Comparison of ENCODE assay signal across 13 cellular contexts in the genomic region with DNA sequence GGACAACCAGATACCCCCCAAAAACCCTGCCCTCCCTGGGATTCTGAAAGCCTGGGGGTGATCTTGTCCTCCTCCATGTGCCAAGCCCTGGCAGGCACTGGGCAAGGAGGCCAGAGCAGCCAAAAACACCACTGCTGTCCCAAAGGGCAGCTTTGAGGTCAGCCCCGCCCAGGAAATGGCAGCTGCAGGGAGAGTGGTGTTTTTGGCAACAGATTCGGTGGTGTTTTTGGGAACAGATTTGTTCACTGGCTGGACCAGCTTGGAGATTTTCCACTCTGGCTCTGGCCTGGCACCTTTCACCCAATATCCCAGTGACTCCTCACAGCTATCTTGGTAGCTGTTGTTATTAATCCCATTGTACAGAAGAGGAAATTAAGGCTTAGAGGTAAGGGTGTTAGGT. TPM values are rescaled to one million over a fixed set of nuclear protein-coding genes. Genes with fewer than 3 reads are reported as not detected.
DNase-seq lines count a peak whose midpoint lies in the region; FAIRE-seq and TF ChIP-seq lines count a peak whose summit lies in the region.
"Had no signal": no experiment of that assay in that cellular context is flagged by ENCODE, and none has a peak within 500 bp of the region (broad histone marks: within the 10 kb centered on the region; RNA-seq: fewer than 3 reads in every experiment).

No MANE protein-coding gene starts in this region.

- H3K9ac ChIP-seq in mammary epithelial cell (ENCODE audit: insufficient read depth, low read length), result no peak overlapping the region
- H3K9ac ChIP-seq in MM.1S (ENCODE audit: low read length), result no peak overlapping the region

- H3K4me1 ChIP-seq in mammary epithelial cell (ENCODE audit: insufficient read depth, low read length), result peaks cover 36% of the 10 kb centered on the region
- peaks cover 19% of the 10 kb centered on the region for H3K4me1 ChIP-seq in MM.1S (ENCODE audit: low read length)

- POLR2A ChIA-PET in MCF 10A (lab: Yijun Ruan, JAX), result interaction anchor here (1.0 kb wide), 1 partner anchor 34 kb away, joined by 3 read pairs; no protein-coding TSS in a partner anchor

- H3K4me2 ChIP-seq in mammary epithelial cell (ENCODE audit: insufficient read depth, low read depth, low read length), result no peak overlapping the region
- no peak overlapping the region; the same call in 1 of the 2 replicates for H3K4me2 ChIP-seq in MM.1S (ENCODE audit: low read depth, low read length)

- H3K79me2 ChIP-seq in mammary epithelial cell (ENCODE audit: insufficient read depth, low read length) (peaks cover 64% of the 10 kb centered on the region), MM.1S (ENCODE audit: low read length) (peaks cover 79% of the 10 kb centered on the region)

- peaks cover 19% of the 10 kb centered on the region for H3K4me1 Mint-ChIP-seq in MCF 10A (ENCODE audit: insufficient read depth, unreplicated experiment)

- peaks cover 11% of the 10 kb centered on the region for H3K36me3 Mint-ChIP-seq in MCF 10A (ENCODE audit: insufficient read depth, unreplicated experiment)
- H3K36me3 Mint-ChIP-seq: mesothelial cell of epicardium had no signal

- H2AFZ ChIP-seq in mammary epithelial cell (ENCODE audit: low read depth, low read length) (no peak overlapping the region), MM.1S (ENCODE audit: low read length) (no peak overlapping the region)

- H3F3A ChIP-seq in MM.1S (ENCODE audit: insufficient read depth, low read length), result no peaks in the 10 kb centered on the region

- intact Hi-C loops in MCF 10A (cut with micrococcal nuclease), result loop anchor here (1.0 kb wide), 1 partner anchor 33 kb away; no protein-coding TSS in a partner anchor
- intact Hi-C loops in mammary epithelial cell (cut with micrococcal nuclease), result no loop called here

- TF ChIP-seq CTCF in MCF 10A (IDR thresholded peaks at IDR 0.05; ENCODE audit: unreplicated experiment) (no peak), mammary epithelial cell (conservative IDR thresholded peaks at IDR 0.05 in 1 of 2, IDR thresholded peaks at IDR 0.05 in 1 of 2; ENCODE audit: extremely low read depth in 1 of 2, insufficient read depth in 1 of 2, low read depth in 1 of 2, low read length in 2 of 2) (no peak), MM.1S (IDR thresholded peaks at IDR 0.05; ENCODE audit: low read length) (no peak), coronary artery (IDR thresholded peaks at IDR 0.05) (no peak)

- WGBS in mammary epithelial cell (ENCODE audit: low coverage, missing lambda C conversion rate), result 50% methylated on average over 2 of the region's 2 CpGs

- H3K36me3 ChIP-seq in mammary epithelial cell (ENCODE audit: insufficient read depth, low read length) (peaks cover 7% of the 10 kb centered on the region), MM.1S (replicated peaks; ENCODE audit: insufficient read depth, low read length) (no peaks in the 10 kb centered on the region)

- H3K4me3 Mint-ChIP-seq in MCF 10A (ENCODE audit: unreplicated experiment), result no peak overlapping the region
- H3K4me3 Mint-ChIP-seq: H9, mesothelial cell of epicardium had no signal

- BruUV-seq in MCF 10A (replicated peaks; lab: Mats Ljungman, UMichigan) (no TSS peak), mammary epithelial cell (replicated peaks; lab: Mats Ljungman, UMichigan) (no TSS peak)

- dilution Hi-C loops in mammary epithelial cell (cut with HindIII; ENCODE audit: low sequenced_read_pairs), result loop anchor here (5.0 to 10.0 kb wide), 2 partner anchors 58 to 89 kb away; a partner anchor contains a TSS

- H3K9me3 ChIP-seq in mammary epithelial cell (replicated peaks; ENCODE audit: insufficient read depth, low read length), result no peaks in the 10 kb centered on the region
- no peaks in the 10 kb centered on the region for H3K9me3 ChIP-seq in MM.1S (replicated peaks; ENCODE audit: insufficient read depth, low read length)

- no peak overlapping the region for H3K4me3 ChIP-seq in mammary epithelial cell (replicated peaks in 1 of 3; ENCODE audit: insufficient read depth in 1 of 3, low read depth in 2 of 3, low read length in 3 of 3)
- no peak overlapping the region for H3K4me3 ChIP-seq in MM.1S (ENCODE audit: low read length)
- no peak overlapping the region for H3K4me3 ChIP-seq in coronary artery

- H3K27ac Mint-ChIP-seq in MCF 10A (ENCODE audit: low read depth, unreplicated experiment), result peak overlapping the region; percentile 76
- H3K27ac Mint-ChIP-seq: mesothelial cell of epicardium had no signal

- in situ Hi-C loops in mammary epithelial cell (cut with MboI; ENCODE audit: low sequenced_read_pairs in 2 of 2), result no loop called here

- FAIRE-seq in RCC 7860 (lab: Jason Lieb, UNC), result no peak
- FAIRE-seq: small intestine had no signal

- H3K27me3 Mint-ChIP-seq in MCF 10A (ENCODE audit: insufficient read depth, unreplicated experiment), result no peaks in the 10 kb centered on the region

- CTCF ChIA-PET in MCF 10A (lab: Yijun Ruan, JAX) (interaction anchor here (0.9 to 6.2 kb wide), 2 partner anchors 14 to 21 kb away, joined by 4 to 43 read pairs; no protein-coding TSS in a partner anchor), mammary epithelial cell (lab: Charles Lee; ENCODE audit: low non-redundant PET) (no interaction called here)

- no peaks in the 10 kb centered on the region for H3K9me3 Mint-ChIP-seq in MCF 10A (ENCODE audit: unreplicated experiment)
- H3K9me3 Mint-ChIP-seq: H9, mesothelial cell of epicardium had no signal

- H3K27ac ChIP-seq in mammary epithelial cell (ENCODE audit: insufficient read depth, low read depth, low read length) (no peak overlapping the region), MM.1S (ENCODE audit: low read length) (peak overlapping the region; percentile 18; the same call in 1 of the 2 replicates), coronary artery (peak overlapping the region; percentile 33 to 65), temporal lobe (ENCODE audit: low read depth, low read length) (peak overlapping the region; percentile 4)

- H4K20me1 ChIP-seq in mammary epithelial cell (ENCODE audit: insufficient read depth, low read length), result no peaks in the 10 kb centered on the region
- H4K20me1 ChIP-seq in MM.1S (ENCODE audit: insufficient read depth, low read length), result no peaks in the 10 kb centered on the region

- H3K27me3 ChIP-seq in mammary epithelial cell (ENCODE audit: insufficient read depth, low read length) (no peaks in the 10 kb centered on the region), MM.1S (replicated peaks; ENCODE audit: insufficient read depth, low read length) (no peaks in the 10 kb centered on the region)

- H3K9me2 ChIP-seq in MM.1S (replicated peaks; ENCODE audit: insufficient read depth, low read length), result no peaks in the 10 kb centered on the region

- DNase-seq in MCF 10A (ENCODE audit: unreplicated experiment) (peak; percentile 72), mammary epithelial cell (no peak), MM.1S (no peak), coronary artery (ENCODE audit: low spot score) (peak; percentile 80), H4 (ENCODE audit: low spot score) (no peak), RCC 7860 (ENCODE audit: low spot score) (no peak), HuH-7 (ENCODE audit: low spot score) (no peak)
- DNase-seq: glutamatergic neuron, H9, NCI-H446 treated with DMSO at 0.1 percent for 48 hours, small intestine had no signal

RNA-seq across cellular contexts. Expression of a gene that starts 34.7 kb away (rescaled TPM):
- total RNA-seq in MCF 10A (2022) (21.5 and 21.8 TPM in 2 replicates), mammary epithelial cell (10 to 100 TPM; 18.5 to 50.1 TPM), temporal lobe (77.2 TPM)
- 68.6 TPM for polyA plus RNA-seq in mammary epithelial cell
- 212 TPM for polyA minus RNA-seq in mammary epithelial cell
- total RNA-seq in H4 (2014; rRNA removed; shearing (Covaris generic)), result 53.0 and 61.1 TPM in 2 replicates

RNA-seq across cellular contexts. Expression of a gene that starts 54.8 kb away (rescaled TPM):
- 68.2 and 70.3 TPM in 2 replicates for total RNA-seq in MCF 10A (2022)
- 10 to 100 TPM; 15.8 to 43.8 TPM for total RNA-seq in mammary epithelial cell
- 17.8 TPM for polyA plus RNA-seq in mammary epithelial cell
- 57.4 TPM for polyA minus RNA-seq in mammary epithelial cell
- total RNA-seq in temporal lobe, result 15.5 TPM
- 51.0 and 80.6 TPM in 2 replicates for total RNA-seq in H4 (2014; rRNA removed; shearing (Covaris generic))

Comparison
In these comparisons a context has a peak if more than half of its experiments do, and no peak if none do; other contexts are left out.
1. DNase-seq: peak in MCF 10A (single experiment) and coronary artery (single experiment); none in mammary epithelial cell (single experiment), MM.1S (single experiment), H4 (single experiment), RCC 7860 (single experiment) and HuH-7 (single experiment).